Comparison of ENCODE assay signal across 8 cellular contexts in the genomic region with DNA sequence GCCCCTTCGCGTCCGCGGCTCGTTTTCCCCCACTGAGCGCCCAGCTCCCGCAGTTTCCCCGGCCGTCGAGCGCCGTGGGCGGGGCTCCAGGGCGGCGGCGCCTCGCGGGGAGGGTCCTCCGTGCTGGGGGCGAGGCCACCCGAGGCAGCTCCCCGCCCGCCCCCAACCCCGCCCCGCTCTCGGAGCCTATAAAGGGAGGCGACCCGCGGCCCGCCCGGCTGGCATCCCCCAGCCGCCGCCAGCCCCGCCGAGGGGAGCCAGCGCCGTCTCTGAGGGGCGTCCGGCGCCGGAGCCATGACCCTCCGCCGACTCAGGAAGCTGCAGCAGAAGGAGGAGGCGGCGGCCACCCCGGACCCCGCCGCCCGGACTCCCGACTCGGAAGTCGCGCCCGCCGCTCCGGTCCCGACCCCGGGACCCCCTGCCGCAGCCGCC. TPM values are rescaled to one million over a fixed set of nuclear protein-coding genes. Genes with fewer than 3 reads are reported as not detected.
DNase-seq lines count a peak whose midpoint lies in the region; ATAC-seq and TF ChIP-seq lines count a peak whose summit lies in the region.

Gene TAMALIN (plus strand): TSS at position 221 of the 432 bp plus-strand sequence. CDS start 74 bp downstream, at position 295.

- DNase-seq in activated CD4-positive, alpha-beta T cell treated with anti-CD3 and anti-CD28 coated beads, Interleukin-2, amount 50 U/mL, for 4 hours = peak; percentile 76 to 82
- DNase-seq in memory B cell (ENCODE audit: low spot score in 2 of 2) (peak; percentile 90 to 91), PC-3 (no peak), kidney glomerular epithelial cell (lab: John Stamatoyannopoulos, UW) (no peak)
- peak; percentile 78 for DNase-seq in stimulated activated CD8-positive, alpha-beta memory T cell treated with anti-CD3 and anti-CD28 coated beads, Interleukin-12 subunit alpha, Interleukin-12 subunit beta, amount 100 ng/mL, for 4 hours (ENCODE audit: low read depth)

- H2AFZ ChIP-seq in Loucy (ENCODE audit: low read length) (peak within 1 kb of the TSS; percentile 90), PC-3 (ENCODE audit: low read length) (no peak within 1 kb of the TSS)

- no peaks in the 10 kb centered on the region for H3K9me3 ChIP-seq in BLaER1
- no peaks in the 10 kb centered on the region for H3K9me3 ChIP-seq in Loucy (ENCODE audit: insufficient read depth, low read depth, low read length)
- H3K9me3 ChIP-seq in ectodermal cell (ENCODE audit: control insufficient read depth, low read length) = no peaks in the 10 kb centered on the region
- no peaks in the 10 kb centered on the region for H3K9me3 ChIP-seq in PC-3 (ENCODE audit: low read length)

- H3K9me2 ChIP-seq in Loucy (replicated peaks; ENCODE audit: low read depth, low read length) = no peaks in the 10 kb centered on the region
- H3K9me2 ChIP-seq in PC-3 (replicated peaks; ENCODE audit: low read length) = no peaks in the 10 kb centered on the region

- no peaks in the 10 kb centered on the region for H3K9me3 Mint-ChIP-seq in memory B cell

- H3K27ac ChIP-seq in BLaER1 (peak within 1 kb of the TSS; percentile 83), ectodermal cell (ENCODE audit: insufficient read depth, low read depth, low read length, poor library complexity, severe bottlenecking) (no peak within 1 kb of the TSS), PC-3 (ENCODE audit: low read length) (no peak within 1 kb of the TSS)

- peaks cover 15% of the 10 kb centered on the region for H3K27me3 ChIP-seq in BLaER1
- peaks cover 4% of the 10 kb centered on the region for H3K27me3 ChIP-seq in Loucy (ENCODE audit: insufficient read depth, low read length, poor library complexity, severe bottlenecking)
- peaks cover 44% of the 10 kb centered on the region for H3K27me3 ChIP-seq in ectodermal cell (ENCODE audit: control insufficient read depth, insufficient read depth, low read length, poor library complexity, severe bottlenecking)
- no peaks in the 10 kb centered on the region for H3K27me3 ChIP-seq in PC-3 (ENCODE audit: low read length)

- CTCF ChIA-PET in PC-3 (lab: Charles Lee) = no interaction called here

- peaks cover 36% of the 10 kb centered on the region for H3K4me1 Mint-ChIP-seq in memory B cell

- H3K36me3 ChIP-seq in BLaER1 (peaks cover 14% of the 10 kb centered on the region), Loucy (ENCODE audit: insufficient read depth, low read length) (no peaks in the 10 kb centered on the region), ectodermal cell (ENCODE audit: control insufficient read depth, insufficient read depth, low read length) (peaks cover 5% of the 10 kb centered on the region), PC-3 (ENCODE audit: low read depth, low read length) (no peaks in the 10 kb centered on the region)

- H3K79me2 ChIP-seq in Loucy (ENCODE audit: insufficient read depth, low read length) = no peaks in the 10 kb centered on the region
- H3K79me2 ChIP-seq in PC-3 (ENCODE audit: low read length) = no peaks in the 10 kb centered on the region

- H3K4me2 ChIP-seq in BLaER1 = peak within 1 kb of the TSS; percentile 92
- H3K4me2 ChIP-seq in Loucy (ENCODE audit: low read depth, low read length, poor library complexity, severe bottlenecking) = peak within 1 kb of the TSS; percentile 90
- no peak within 1 kb of the TSS for H3K4me2 ChIP-seq in PC-3 (ENCODE audit: low read length)

- no TSS peak for BruUV-seq in PC-3 (replicated peaks; lab: Mats Ljungman, UMichigan)

- H3F3A ChIP-seq in Loucy (ENCODE audit: low read depth) (no peaks in the 10 kb centered on the region), PC-3 (ENCODE audit: low read length, unreplicated experiment) (no peaks in the 10 kb centered on the region)

- ATAC-seq in memory B cell (ENCODE audit: low read depth) = peak; percentile 42
- ATAC-seq in PC-3 = no peak

- H3K27ac Mint-ChIP-seq in memory B cell = peak within 1 kb of the TSS; percentile 100

- WGBS in ectodermal cell, 2 experiments = 0 to 1% methylated on average over 60 of the region's 60 CpGs

- H3K9ac ChIP-seq in BLaER1 (peak within 1 kb of the TSS; percentile 88), Loucy (ENCODE audit: low read depth, low read length, poor library complexity, severe bottlenecking) (peak within 1 kb of the TSS; percentile 72), PC-3 (ENCODE audit: low read length) (no peak within 1 kb of the TSS)

- peaks cover 25% of the 10 kb centered on the region for H4K20me1 ChIP-seq in BLaER1
- H4K20me1 ChIP-seq in Loucy (ENCODE audit: insufficient read depth, low read length, poor library complexity, severe bottlenecking) = no peaks in the 10 kb centered on the region
- H4K20me1 ChIP-seq in PC-3 (ENCODE audit: low read length) = no peaks in the 10 kb centered on the region

- peak within 1 kb of the TSS; percentile 95 for H3K4me3 Mint-ChIP-seq in memory B cell

- H3K36me3 Mint-ChIP-seq in memory B cell = peaks cover 12% of the 10 kb centered on the region

- H3K4me1 ChIP-seq in BLaER1 = peaks cover 81% of the 10 kb centered on the region
- peaks cover 29% of the 10 kb centered on the region for H3K4me1 ChIP-seq in Loucy (ENCODE audit: insufficient read depth, low read length, poor library complexity, severe bottlenecking)
- H3K4me1 ChIP-seq in ectodermal cell (ENCODE audit: control insufficient read depth, insufficient read depth, low read length) = peaks cover 24% of the 10 kb centered on the region
- no peaks in the 10 kb centered on the region for H3K4me1 ChIP-seq in PC-3 (ENCODE audit: insufficient read depth, low read length)

- no peaks in the 10 kb centered on the region for H3K27me3 Mint-ChIP-seq in memory B cell

- TF ChIP-seq CTCF in Loucy (conservative IDR thresholded peaks at IDR 0.05; ENCODE audit: low read length) (0 out of 2 replicates have a peak, but pooled peaks have one; percentile 14), PC-3 (conservative IDR thresholded peaks at IDR 0.05; ENCODE audit: low read depth, low read length) (no peak)

- POLR2A ChIA-PET in PC-3 (lab: Charles Lee; ENCODE audit: unreplicated experiment) = no interaction called here

- H3K4me3 ChIP-seq in BLaER1 (peak within 1 kb of the TSS; percentile 90), Loucy (ENCODE audit: low read length, poor library complexity, severe bottlenecking) (peak within 1 kb of the TSS; percentile 80), ectodermal cell (ENCODE audit: insufficient read depth, low read depth, low read length) (peak within 1 kb of the TSS; percentile 46), PC-3 (ENCODE audit: low read length) (no peak within 1 kb of the TSS)

- intact Hi-C loops in PC-3 (cut with micrococcal nuclease) = no loop called here

RNA-seq across cellular contexts. Expression of gene TAMALIN, which starts in this region (rescaled TPM):
- 6.8 TPM for polyA plus RNA-seq in ectodermal cell (2013, experiment 1 of 4)
- polyA plus RNA-seq in ectodermal cell (2013, experiment 2 of 4) = 6.3 TPM
- polyA plus RNA-seq in ectodermal cell (2013, experiment 3 of 4) = 5.3 TPM
- polyA plus RNA-seq in ectodermal cell (2013, experiment 4 of 4) = 6.6 TPM
- total RNA-seq in PC-3 (2014; rRNA removed) = 0.29 and 0.58 TPM in 2 replicates

Comparison
In these comparisons a context has a peak if more than half of its experiments do, and no peak if none do; other contexts are left out.
1. DNase-seq: peak in activated CD4-positive, alpha-beta T cell treated with anti-CD3 and anti-CD28 coated beads, Interleukin-2, amount 50 U/mL, for 4 hours (2 of 2), memory B cell (2 of 2) and stimulated activated CD8-positive, alpha-beta memory T cell treated with anti-CD3 and anti-CD28 coated beads, Interleukin-12 subunit alpha, Interleukin-12 subunit beta, amount 100 ng/mL, for 4 hours (single experiment); none in PC-3 (single experiment) and kidney glomerular epithelial cell (single experiment).